8 cellular contexts compared by ENCODE assay signal in the genomic region with DNA sequence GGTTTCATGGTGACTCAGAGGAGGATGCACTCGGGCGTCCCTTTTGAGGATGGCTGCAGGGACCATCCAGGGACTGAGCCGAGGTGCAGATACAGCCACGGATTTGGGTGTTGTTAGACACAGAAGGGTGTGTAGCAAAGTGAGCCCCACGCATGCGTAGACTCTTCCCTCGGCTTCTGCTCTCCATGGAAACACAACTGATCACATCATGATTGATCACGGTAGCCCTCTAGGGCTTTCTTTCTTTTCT. TPM values are rescaled to one million over a fixed set of nuclear protein-coding genes. Genes with fewer than 3 reads are reported as not detected.
DNase-seq lines count a peak whose midpoint lies in the region; ATAC-seq and TF ChIP-seq lines count a peak whose summit lies in the region.

No MANE protein-coding gene starts in this region.

- no peaks in the 10 kb centered on the region for H3K36me3 ChIP-seq in muscle layer of duodenum (ENCODE audit: control insufficient read depth in 1 of 2, insufficient read depth in 2 of 2, low read length in 2 of 2)

- no peak overlapping the region for H3K27ac ChIP-seq in muscle layer of duodenum (ENCODE audit: low read length)

- DNase-seq in GM10266 (ENCODE audit: extremely low spot score): peak; percentile 46
- peak in 1 of 34 experiments; percentile 15 for DNase-seq in T-cell
- peak; percentile 28 for DNase-seq in dermis blood vessel endothelial cell
- no peak for DNase-seq in GM10248 (ENCODE audit: extremely low spot score)

- no peak overlapping the region for H3K27ac Mint-ChIP-seq in T-cell

- CTCF ChIA-PET in T-cell (lab: Charles Lee) (no interaction called here), GM10248 (lab: Yijun Ruan, JAX) (no interaction called here)

- peaks cover 52% of the 10 kb centered on the region for H3K27me3 ChIP-seq in muscle layer of duodenum (ENCODE audit: low read depth, low read length)

- peak overlapping the region; percentile 84 to 95 (median 85) for H3K4me3 Mint-ChIP-seq in T-cell

- H3K4me3 ChIP-seq in muscle layer of duodenum (ENCODE audit: low read depth in 1 of 2, low read length in 2 of 2): peak overlapping the region; percentile 50 to 61

- peaks cover 0 to 23% of the 10 kb centered on the region in 2 donors for H3K4me1 ChIP-seq in muscle layer of duodenum (ENCODE audit: control insufficient read depth in 1 of 2, insufficient read depth in 2 of 2, low read length in 2 of 2)

- peak; percentile 25 for ATAC-seq in HG03521 (IDR thresholded peaks at IDR 0.05; ENCODE audit: unreplicated experiment)
- ATAC-seq in T-cell (replicated peaks in 1 of 4): peak in 1 of 4 experiments; percentile 14
- ATAC-seq in GM18868 (IDR thresholded peaks at IDR 0.05; ENCODE audit: unreplicated experiment): no peak
- ATAC-seq in HG03460 (IDR thresholded peaks at IDR 0.05; ENCODE audit: unreplicated experiment): no peak

- H3K4me1 Mint-ChIP-seq in T-cell: peaks cover 22 to 33% (median 26%) of the 10 kb centered on the region in 3 donors

- peaks cover 73 to 84% of the 10 kb centered on the region in 2 donors for H3K27me3 Mint-ChIP-seq in T-cell

- POLR2A ChIA-PET in T-cell (lab: Charles Lee): no interaction called here
- POLR2A ChIA-PET in GM10248 (lab: Yijun Ruan, JAX): no interaction called here

- no peaks in the 10 kb centered on the region for H3K9me3 ChIP-seq in muscle layer of duodenum (ENCODE audit: control insufficient read depth in 1 of 2, low read length in 2 of 2)

- no peaks in the 10 kb centered on the region for H3K36me3 Mint-ChIP-seq in T-cell

- no peak for TF ChIP-seq CTCF in GM10266 (IDR thresholded peaks at IDR 0.05; ENCODE audit: control insufficient read depth, insufficient read depth, low read depth, missing control alignments)
- no peak for TF ChIP-seq CTCF in GM10248 (IDR thresholded peaks at IDR 0.05; ENCODE audit: control extremely low read depth, extremely low read depth, low read depth, missing control alignments)

- no peaks in the 10 kb centered on the region for H3K9me3 Mint-ChIP-seq in T-cell

RNA-seq across cellular contexts. Expression of a gene that starts 0.6 kb away (rescaled TPM):
- under 1 TPM in 4 of 5 donors, not detected in 1; 0.13 to 0.23 (median 0.14) TPM for total RNA-seq in T-cell
- total RNA-seq in dermis blood vessel endothelial cell: 0.17 and 0.23 TPM in 2 replicates

RNA-seq across cellular contexts. Expression of a gene that starts 21.3 kb away (rescaled TPM):
- total RNA-seq in T-cell: 1 to 10 TPM in 2 of 5 donors, under 1 TPM in 1, not detected in 2; 0.20 to 3.9 (median 1.6) TPM
- 2.0 and 3.7 TPM in 2 replicates for total RNA-seq in dermis blood vessel endothelial cell

RNA-seq across cellular contexts. Expression of a gene that starts 40.2 kb away (rescaled TPM):
- total RNA-seq in T-cell (not detected), dermis blood vessel endothelial cell (not detected in 2 replicates)
